ENCODE assay signal across 1 cellular context in genomic region chr1:211326140-211326527, GRCh38.
TF ChIP-seq lines count a peak whose summit lies in the region.

No MANE protein-coding gene starts in this region.

TF ChIP-seq in HepG2, 621 proteins besides CTCF, POLR2A, EP300 and RAD21 (continued from another document):
- TF ChIP-seq ZNF646 (CRISPR knock-in tag; IDR thresholded peaks at IDR 0.05) = no peak
TF ChIP-seq in HepG2: peak in this region for 1.
